In the genomic region with DNA sequence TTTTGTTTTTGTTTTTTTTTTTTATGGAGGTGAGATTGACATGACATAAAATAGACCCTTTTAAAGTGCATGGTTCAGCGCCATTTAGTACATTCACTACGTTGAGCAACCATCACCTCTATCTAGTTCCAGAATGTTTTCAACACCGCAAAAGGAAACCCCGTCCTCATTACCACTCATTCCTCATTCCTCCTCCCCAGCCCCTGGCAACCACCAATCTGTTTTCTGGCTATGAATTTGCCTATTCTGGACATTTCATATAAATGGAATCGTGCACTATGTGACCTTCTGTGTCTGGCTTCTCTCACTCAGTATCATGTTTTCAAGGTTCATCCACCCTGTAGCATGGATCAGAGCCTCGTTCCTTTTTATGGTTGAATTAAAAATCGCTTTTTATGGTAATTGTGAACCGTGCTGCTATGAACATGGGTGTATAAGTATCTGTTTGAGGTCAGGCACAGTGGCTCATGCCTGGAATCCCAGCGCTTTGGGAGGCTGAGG, we compare ENCODE assay signal across 1 cellular context.
TF ChIP-seq lines count a peak whose summit lies in the region.

No MANE protein-coding gene starts in this region.

TF ChIP-seq in K562, 482 proteins besides CTCF, POLR2A, EP300 and RAD21:
- TF ChIP-seq ZNF408 (CRISPR knock-in tag; IDR thresholded peaks at IDR 0.05; ENCODE audit: low read depth), result no peak
- TF ChIP-seq, protein P1, sequence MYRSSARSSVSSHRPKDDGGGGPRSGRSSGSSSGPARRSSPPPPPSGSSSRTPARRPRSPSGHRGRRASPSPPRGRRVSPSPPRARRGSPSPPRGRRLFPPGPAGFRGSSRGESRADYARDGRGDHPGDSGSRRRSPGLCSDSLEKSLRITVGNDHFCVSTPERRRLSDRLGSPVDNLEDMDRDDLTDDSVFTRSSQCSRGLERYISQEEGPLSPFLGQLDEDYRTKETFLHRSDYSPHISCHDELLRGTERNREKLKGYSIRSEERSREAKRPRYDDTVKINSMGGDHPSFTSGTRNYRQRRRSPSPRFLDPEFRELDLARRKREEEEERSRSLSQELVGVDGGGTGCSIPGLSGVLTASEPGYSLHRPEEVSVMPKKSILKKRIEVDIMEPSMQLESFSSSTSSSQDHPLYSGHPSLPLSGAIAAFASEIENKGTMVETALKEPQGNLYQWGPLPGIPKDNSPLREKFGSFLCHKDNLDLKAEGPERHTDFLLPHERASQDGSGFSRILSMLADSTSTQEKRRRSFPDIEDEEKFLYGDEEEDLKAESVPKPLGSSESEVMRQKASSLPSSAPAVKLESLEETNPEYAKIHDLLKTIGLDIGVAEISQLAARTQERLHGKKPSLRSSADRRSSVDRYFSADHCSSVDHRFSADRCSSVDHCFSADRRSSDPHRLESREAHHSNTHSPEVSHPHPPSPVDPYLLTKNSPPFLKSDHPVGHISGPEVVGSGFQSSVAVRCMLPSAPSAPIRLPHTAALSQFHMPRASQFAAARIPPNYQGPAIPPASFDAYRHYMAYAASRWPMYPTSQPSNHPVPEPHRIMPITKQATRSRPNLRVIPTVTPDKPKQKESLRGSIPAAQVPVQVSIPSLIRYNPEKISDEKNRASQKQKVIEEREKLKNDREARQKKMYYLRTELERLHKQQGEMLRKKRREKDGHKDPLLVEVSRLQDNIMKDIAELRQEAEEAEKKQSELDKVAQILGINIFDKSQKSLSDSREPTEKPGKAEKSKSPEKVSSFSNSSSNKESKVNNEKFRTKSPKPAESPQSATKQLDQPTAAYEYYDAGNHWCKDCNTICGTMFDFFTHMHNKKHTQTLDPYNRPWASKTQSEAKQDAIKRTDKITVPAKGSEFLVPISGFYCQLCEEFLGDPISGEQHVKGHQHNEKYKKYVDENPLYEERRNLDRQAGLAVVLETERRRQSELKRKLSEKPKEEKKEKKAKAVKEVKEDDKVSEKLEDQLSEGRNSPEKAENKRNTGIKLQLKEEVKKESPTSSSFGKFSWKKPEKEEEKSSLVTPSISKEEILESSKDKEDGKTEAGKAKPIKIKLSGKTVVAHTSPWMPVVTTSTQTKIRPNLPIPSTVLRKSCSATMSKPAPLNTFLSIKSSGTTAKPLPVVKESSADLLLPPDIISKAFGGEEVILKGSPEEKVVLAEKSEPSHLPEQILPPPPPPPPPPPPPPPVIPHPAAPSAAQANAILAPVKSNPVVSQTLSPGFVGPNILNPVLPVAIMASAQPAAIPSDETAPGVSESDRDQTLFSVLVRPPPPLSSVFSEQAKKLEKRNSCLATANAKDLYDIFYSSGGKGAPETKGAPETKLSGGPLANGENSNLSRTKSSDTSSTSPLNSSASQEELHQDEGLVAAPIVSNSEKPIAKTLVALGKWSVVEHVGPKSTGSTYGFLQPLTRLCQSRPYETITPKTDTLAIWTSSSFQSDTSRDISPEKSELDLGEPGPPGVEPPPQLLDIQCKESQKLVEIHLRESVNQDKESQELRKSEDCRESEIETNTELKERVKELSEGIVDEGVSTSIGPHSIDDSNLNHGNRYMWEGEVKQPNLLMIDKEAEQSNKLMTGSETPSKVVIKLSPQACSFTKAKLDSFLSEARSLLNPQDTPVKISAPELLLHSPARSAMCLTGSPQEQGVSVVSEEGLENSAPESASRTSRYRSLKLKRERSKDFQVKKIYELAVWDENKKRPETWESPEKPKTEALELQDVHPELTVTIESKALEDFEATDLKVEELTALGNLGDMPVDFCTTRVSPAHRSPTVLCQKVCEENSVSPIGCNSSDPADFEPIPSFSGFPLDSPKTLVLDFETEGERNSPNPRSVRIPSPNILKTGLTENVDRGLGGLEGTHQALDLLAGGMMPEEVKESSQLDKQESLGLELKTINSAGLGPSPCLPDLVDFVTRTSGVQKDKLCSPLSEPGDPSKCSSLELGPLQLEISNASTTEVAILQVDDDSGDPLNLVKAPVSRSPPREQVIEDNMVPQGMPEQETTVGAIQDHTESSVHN (IDR thresholded peaks at IDR 0.05; ENCODE audit: borderline replicate concordance in 1 of 2, low read depth in 1 of 2), result no peak
- TF ChIP-seq, protein P2, sequence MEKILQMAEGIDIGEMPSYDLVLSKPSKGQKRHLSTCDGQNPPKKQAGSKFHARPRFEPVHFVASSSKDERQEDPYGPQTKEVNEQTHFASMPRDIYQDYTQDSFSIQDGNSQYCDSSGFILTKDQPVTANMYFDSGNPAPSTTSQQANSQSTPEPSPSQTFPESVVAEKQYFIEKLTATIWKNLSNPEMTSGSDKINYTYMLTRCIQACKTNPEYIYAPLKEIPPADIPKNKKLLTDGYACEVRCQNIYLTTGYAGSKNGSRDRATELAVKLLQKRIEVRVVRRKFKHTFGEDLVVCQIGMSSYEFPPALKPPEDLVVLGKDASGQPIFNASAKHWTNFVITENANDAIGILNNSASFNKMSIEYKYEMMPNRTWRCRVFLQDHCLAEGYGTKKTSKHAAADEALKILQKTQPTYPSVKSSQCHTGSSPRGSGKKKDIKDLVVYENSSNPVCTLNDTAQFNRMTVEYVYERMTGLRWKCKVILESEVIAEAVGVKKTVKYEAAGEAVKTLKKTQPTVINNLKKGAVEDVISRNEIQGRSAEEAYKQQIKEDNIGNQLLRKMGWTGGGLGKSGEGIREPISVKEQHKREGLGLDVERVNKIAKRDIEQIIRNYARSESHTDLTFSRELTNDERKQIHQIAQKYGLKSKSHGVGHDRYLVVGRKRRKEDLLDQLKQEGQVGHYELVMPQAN (IDR thresholded peaks at IDR 0.05; ENCODE audit: borderline replicate concordance), result no peak
- TF ChIP-seq, protein P3, sequence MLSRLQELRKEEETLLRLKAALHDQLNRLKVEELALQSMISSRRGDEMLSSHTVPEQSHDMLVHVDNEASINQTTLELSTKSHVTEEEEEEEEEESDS (CRISPR knock-in tag; IDR thresholded peaks at IDR 0.05), result no peak
